ENCODE assay signal across 1 cellular context in genomic region chr7:143295870-143296269, GRCh38.
TF ChIP-seq lines count a peak whose summit lies in the region.

No MANE protein-coding gene starts in this region.

TF ChIP-seq in endothelial cell of umbilical vein, 7 proteins besides CTCF, POLR2A, EP300 and RAD21:
- TF ChIP-seq FOS (IDR thresholded peaks at IDR 0.05; ENCODE audit: borderline replicate concordance, insufficient read depth, low read length) (peak; percentile 55), GATA2 (IDR thresholded peaks at IDR 0.05; ENCODE audit: insufficient read depth, insufficient read length, low read depth, low read length) (peak; percentile 79), MAX (IDR thresholded peaks at IDR 0.05; ENCODE audit: insufficient read depth, insufficient read length) (no peak), POLR2AphosphoS5 (IDR thresholded peaks at IDR 0.05; ENCODE audit: insufficient read depth, low read depth, low read length) (peak; percentile 22), JUN (IDR thresholded peaks at IDR 0.05; ENCODE audit: borderline replicate concordance, insufficient read depth, insufficient read length, low read depth) (peak; percentile 80), EZH2 (IDR thresholded peaks at IDR 0.05; ENCODE audit: borderline replicate concordance, low read depth, low read length, severe bottlenecking) (no peak), MYC (IDR thresholded peaks at IDR 0.05; ENCODE audit: low read depth, low read length) (no peak)
TF ChIP-seq in endothelial cell of umbilical vein: peak in this region for 4.
